17 cellular contexts compared by ENCODE assay signal in genomic region chr10:60913657-60914056, GRCh38. TPM values are rescaled to one million over a fixed set of nuclear protein-coding genes. Genes with fewer than 3 reads are reported as not detected.
"Had no signal": no experiment of that assay in that cellular context is flagged by ENCODE, and none has a peak within 500 bp of the region (broad histone marks: within the 10 kb centered on the region; RNA-seq: fewer than 3 reads in every experiment).

No MANE protein-coding gene starts in this region.

- DNase-seq: activated B cell treated with CpG ODN at 0.5 μM for 24 hours; activated CD4-positive, alpha-beta memory T cell treated with anti-CD3 and anti-CD28 coated beads for 36 hours; activated CD4-positive, alpha-beta T cell treated with anti-CD3 and anti-CD28 coated beads for 4 hours; activated naive CD4-positive, alpha-beta T cell; activated naive CD8-positive, alpha-beta T cell treated with anti-CD3 and anti-CD28 coated beads, Interleukin-2, amount 10 ng/mL, durations not matched to agents 7 days and 5 days; activated T-cell treated with anti-CD3 and anti-CD28 coated beads for 4 hours; brain microvascular endothelial cell; central memory CD4-positive, alpha-beta T cell; colonic mucosa; mesendoderm; natural killer cell; stimulated activated CD4-positive, alpha-beta T cell treated with anti-CD3 and anti-CD28 coated beads, Interleukin-4, amount 100 ng/mL, for 1 hour; T-cell had no signal

- H3K4me1 ChIP-seq: colonic mucosa, parathyroid adenoma had no signal

- H3K9ac ChIP-seq: parathyroid adenoma had no signal

- H3K27ac Mint-ChIP-seq: activated B cell treated with CpG ODN at 0.5 μM for 24 hours; activated CD4-positive, alpha-beta memory T cell treated with anti-CD3 and anti-CD28 coated beads for 36 hours; activated naive CD8-positive, alpha-beta T cell treated with anti-CD3 and anti-CD28 coated beads, Interleukin-2, amount 10 ng/mL, durations not matched to agents 7 days and 5 days; natural killer cell; T-cell had no signal

- ATAC-seq: natural killer cell, SK-N-SH treated with all-trans-retinoic acid at 6 μM for 48 hours, T-cell had no signal

- H3K9me3 Mint-ChIP-seq: activated CD4-positive, alpha-beta memory T cell treated with anti-CD3 and anti-CD28 coated beads for 36 hours had no signal

- H3K4me3 ChIP-seq: colonic mucosa, skin epidermis had no signal

- H3K9me3 ChIP-seq: colonic mucosa, neutrophil had no signal

- H3K36me3 ChIP-seq: colonic mucosa, neutrophil had no signal

- H3K4me3 Mint-ChIP-seq: activated B cell treated with CpG ODN at 0.5 μM for 24 hours; activated CD4-positive, alpha-beta memory T cell treated with anti-CD3 and anti-CD28 coated beads for 36 hours; activated naive CD8-positive, alpha-beta T cell treated with anti-CD3 and anti-CD28 coated beads, Interleukin-2, amount 10 ng/mL, durations not matched to agents 7 days and 5 days; natural killer cell; T-cell had no signal

- H3K27ac ChIP-seq: colonic mucosa, neutrophil, parathyroid adenoma had no signal

- H3K27me3 ChIP-seq: brain microvascular endothelial cell, colonic mucosa, neutrophil had no signal

RNA-seq across cellular contexts. Expression of gene RHOBTB1, which starts 30.3 kb away (rescaled TPM):
- total RNA-seq: activated CD4-positive, alpha-beta memory T cell treated with anti-CD3 and anti-CD28 coated beads for 36 hours; activated naive CD8-positive, alpha-beta T cell treated with anti-CD3 and anti-CD28 coated beads, Interleukin-2, amount 10 ng/mL, durations not matched to agents 7 days and 5 days had no signal
